ENCODE assay signal across 1 cellular context in genomic region chr12:108332791-108333382, GRCh38.
TF ChIP-seq lines count a peak whose summit lies in the region.

No MANE protein-coding gene starts in this region.

TF ChIP-seq in K562, 482 proteins besides CTCF, POLR2A, EP300 and RAD21 (continued from another document):
- TF ChIP-seq MAZ (CRISPR knock-in tag; conservative IDR thresholded peaks at IDR 0.05 in 1 of 2, IDR thresholded peaks at IDR 0.05 in 1 of 2) = no peak
- TF ChIP-seq MAFF (IDR thresholded peaks at IDR 0.05; ENCODE audit: low read length) = 0 out of 2 replicates have a peak, but pooled peaks have one; percentile 11
- no peak for TF ChIP-seq ZNF224 (CRISPR knock-in tag; IDR thresholded peaks at IDR 0.05)
- no peak for TF ChIP-seq HMGXB4 (CRISPR knock-in tag; IDR thresholded peaks at IDR 0.05)
- no peak for TF ChIP-seq ZNF740 (CRISPR knock-in tag; IDR thresholded peaks at IDR 0.05)
- no peak for TF ChIP-seq ZNF740 (tag; IDR thresholded peaks at IDR 0.05)
- peak; percentile 22; the same call in 1 of the 2 replicates for TF ChIP-seq NFE2 (IDR thresholded peaks at IDR 0.05; ENCODE audit: low read depth)
- no peak for TF ChIP-seq NR0B1 (IDR thresholded peaks at IDR 0.05; ENCODE audit: partially characterized antibody)
- peak; percentile 46 for TF ChIP-seq POLR3A (IDR thresholded peaks at IDR 0.05; ENCODE audit: borderline replicate concordance, extremely low read depth, insufficient read depth, insufficient read length)
- 0 out of 2 replicates have a peak, but pooled peaks have one; percentile 29 for TF ChIP-seq MAFK (IDR thresholded peaks at IDR 0.05; ENCODE audit: low read length)
- TF ChIP-seq PKNOX1 (IDR thresholded peaks at IDR 0.05) = peak; percentile 53
